In genomic region chr2:43065871-43066270, GRCh38 we compare ENCODE assay signal across 21 cellular contexts.
DNase-seq lines count a peak whose midpoint lies in the region; ATAC-seq and TF ChIP-seq lines count a peak whose summit lies in the region.
"Had no signal": no experiment of that assay in that cellular context is flagged by ENCODE, and none has a peak within 500 bp of the region (broad histone marks: within the 10 kb centered on the region; RNA-seq: fewer than 3 reads in every experiment).

No MANE protein-coding gene starts in this region.

- H3K36me3 Mint-ChIP-seq in MCF 10A (ENCODE audit: insufficient read depth, unreplicated experiment) (no peaks in the 10 kb centered on the region), neural crest cell (ENCODE audit: low read depth) (peaks cover 8% of the 10 kb centered on the region)
- H3K36me3 Mint-ChIP-seq in activated T-helper 2 cell treated with anti-CD3 and anti-CD28 coated beads, Interferon-gamma antibody, Interleukin-2, Interleukin-4, amounts not matched to agents 10 μg/mL and 5 μg/mL and 100 μg/mL, durations not matched to agents 14 hours and 24 hours and 36 hours (ENCODE audit: low read depth), result peaks cover 11% of the 10 kb centered on the region
- H3K36me3 Mint-ChIP-seq: CD4-positive, CD25-positive, alpha-beta regulatory T cell had no signal

- no peaks in the 10 kb centered on the region for H3K36me3 ChIP-seq in mammary epithelial cell (ENCODE audit: insufficient read depth, low read length)
- no peaks in the 10 kb centered on the region for H3K36me3 ChIP-seq in RWPE2 (ENCODE audit: low read depth)
- H3K36me3 ChIP-seq in spleen, result no peaks in the 10 kb centered on the region
- H3K36me3 ChIP-seq: Peyer's patch had no signal

- H3K27ac Mint-ChIP-seq in MCF 10A (ENCODE audit: low read depth, unreplicated experiment) (peak overlapping the region; percentile 16), neural crest cell (ENCODE audit: unreplicated experiment) (peak overlapping the region; percentile 64)
- H3K27ac Mint-ChIP-seq in activated T-helper 2 cell treated with anti-CD3 and anti-CD28 coated beads, Interferon-gamma antibody, Interleukin-2, Interleukin-4, amounts not matched to agents 10 μg/mL and 5 μg/mL and 100 μg/mL, durations not matched to agents 14 hours and 24 hours and 36 hours, result no peak overlapping the region
- H3K27ac Mint-ChIP-seq: B cell; CD4-positive, CD25-positive, alpha-beta regulatory T cell had no signal

- peaks cover 25% of the 10 kb centered on the region for H3K4me1 Mint-ChIP-seq in MCF 10A (ENCODE audit: insufficient read depth, unreplicated experiment)
- peaks cover 41% of the 10 kb centered on the region for H3K4me1 Mint-ChIP-seq in neural crest cell
- H3K4me1 Mint-ChIP-seq in activated T-helper 2 cell treated with anti-CD3 and anti-CD28 coated beads, Interferon-gamma antibody, Interleukin-2, Interleukin-4, amounts not matched to agents 10 μg/mL and 5 μg/mL and 100 μg/mL, durations not matched to agents 14 hours and 24 hours and 36 hours (ENCODE audit: low read depth), result peaks cover under 1% of the 10 kb centered on the region
- H3K4me1 Mint-ChIP-seq: B cell had no signal

- H3K4me3 Mint-ChIP-seq in MCF 10A (ENCODE audit: unreplicated experiment) (no peak overlapping the region), neural crest cell (no peak overlapping the region)
- H3K4me3 Mint-ChIP-seq in activated T-helper 2 cell treated with anti-CD3 and anti-CD28 coated beads, Interferon-gamma antibody, Interleukin-2, Interleukin-4, amounts not matched to agents 10 μg/mL and 5 μg/mL and 100 μg/mL, durations not matched to agents 14 hours and 24 hours and 36 hours (ENCODE audit: low read depth), result no peak overlapping the region
- H3K4me3 Mint-ChIP-seq: B cell; CD4-positive, CD25-positive, alpha-beta regulatory T cell; H9 had no signal

- no peak overlapping the region for H3K4me3 ChIP-seq in mammary epithelial cell (replicated peaks in 1 of 3; ENCODE audit: insufficient read depth in 1 of 3, low read depth in 2 of 3, low read length in 3 of 3)
- no peak overlapping the region for H3K4me3 ChIP-seq in RWPE2 (ENCODE audit: severe bottlenecking)
- H3K4me3 ChIP-seq in spleen, result no peak overlapping the region
- H3K4me3 ChIP-seq: Peyer's patch had no signal

- BruUV-seq in MCF 10A (replicated peaks; lab: Mats Ljungman, UMichigan), result no TSS peak
- no TSS peak for BruUV-seq in mammary epithelial cell (replicated peaks; lab: Mats Ljungman, UMichigan)

- CTCF ChIA-PET in MCF 10A (lab: Yijun Ruan, JAX), result no interaction called here
- CTCF ChIA-PET in mammary epithelial cell (lab: Charles Lee; ENCODE audit: low non-redundant PET), result no interaction called here

- no peak overlapping the region for H2AFZ ChIP-seq in mammary epithelial cell (ENCODE audit: low read depth, low read length)

- H3K9me3 ChIP-seq in mammary epithelial cell (replicated peaks; ENCODE audit: insufficient read depth, low read length) (no peaks in the 10 kb centered on the region), RWPE2 (ENCODE audit: severe bottlenecking) (peaks cover 9% of the 10 kb centered on the region), spleen (peaks cover 0 to 10% (median 6%) of the 10 kb centered on the region in 8 donors)
- H3K9me3 ChIP-seq: Peyer's patch had no signal

- H3K9ac ChIP-seq in mammary epithelial cell (ENCODE audit: insufficient read depth, low read length), result no peak overlapping the region

- no peak for TF ChIP-seq POLR2A in spleen (IDR thresholded peaks at IDR 0.05)

- ATAC-seq in RWPE2 (ENCODE audit: low read depth), result no peak
- ATAC-seq in HG02623 (IDR thresholded peaks at IDR 0.05; ENCODE audit: unreplicated experiment), result no peak

- no peaks in the 10 kb centered on the region for H3K79me2 ChIP-seq in mammary epithelial cell (ENCODE audit: insufficient read depth, low read length)

- no peaks in the 10 kb centered on the region for H3K27me3 ChIP-seq in mammary epithelial cell (ENCODE audit: insufficient read depth, low read length)
- no peaks in the 10 kb centered on the region for H3K27me3 ChIP-seq in RWPE2 (ENCODE audit: insufficient read depth, poor library complexity, severe bottlenecking)
- no peaks in the 10 kb centered on the region for H3K27me3 ChIP-seq in spleen (replicated peaks in 1 of 7)
- H3K27me3 ChIP-seq: Peyer's patch had no signal

- DNase-seq in MCF 10A (ENCODE audit: unreplicated experiment) (no peak), mammary epithelial cell (no peak), RWPE2 (ENCODE audit: low spot score) (no peak), neural crest cell (ENCODE audit: low read depth, low spot score) (no peak), spleen (peak; percentile 41)
- no peak for DNase-seq in activated T-helper 2 cell treated with anti-CD3 and anti-CD28 coated beads, Interferon-gamma antibody, Interleukin-2, Interleukin-4, amounts not matched to agents 10 μg/mL and 5 μg/mL and 100 μg/mL, durations not matched to agents 14 hours and 24 hours and 36 hours (ENCODE audit: low spot score)
- DNase-seq in activated CD4-positive, CD25-positive, alpha-beta regulatory T cell treated with anti-CD3 and anti-CD28 coated beads, Interleukin-2, amount 50 U/mL, for 72 hours, result no peak
- DNase-seq: Caco-2; CD4-positive, CD25-positive, alpha-beta regulatory T cell; GDM1; H9; MV-4-11; NCI-H187; NCI-H2107; NCI-H510A; NCI-H748 treated with DMSO at 0.1 percent for 48 hours; NK-92 treated with Interleukin-12 subunit alpha and Interleukin-12 subunit beta, amount 100 ng/mL, for 24 hours; SHP77 had no signal

- H4K20me1 ChIP-seq in mammary epithelial cell (ENCODE audit: insufficient read depth, low read length), result no peaks in the 10 kb centered on the region

- H3K9me3 Mint-ChIP-seq in MCF 10A (ENCODE audit: unreplicated experiment) (peaks cover 17% of the 10 kb centered on the region), neural crest cell (peaks cover 9% of the 10 kb centered on the region)
- H3K9me3 Mint-ChIP-seq in activated T-helper 2 cell treated with anti-CD3 and anti-CD28 coated beads, Interferon-gamma antibody, Interleukin-2, Interleukin-4, amounts not matched to agents 10 μg/mL and 5 μg/mL and 100 μg/mL, durations not matched to agents 14 hours and 24 hours and 36 hours, result peaks cover 11% of the 10 kb centered on the region

- H3K4me1 ChIP-seq in mammary epithelial cell (ENCODE audit: insufficient read depth, low read length), result peaks cover 21% of the 10 kb centered on the region
- peaks cover 17% of the 10 kb centered on the region for H3K4me1 ChIP-seq in RWPE2 (ENCODE audit: insufficient read depth, poor library complexity, severe bottlenecking)
- H3K4me1 ChIP-seq in spleen, result peaks cover 0 to 16% (median 9%) of the 10 kb centered on the region in 6 donors

- H3K27ac ChIP-seq in mammary epithelial cell (ENCODE audit: insufficient read depth, low read depth, low read length) (no peak overlapping the region), RWPE2 (ENCODE audit: poor library complexity, severe bottlenecking) (peak overlapping the region; percentile 15), spleen (no peak overlapping the region)
- H3K27ac ChIP-seq: Peyer's patch had no signal

- POLR2A ChIA-PET in MCF 10A (lab: Yijun Ruan, JAX), result interaction anchor here (0.7 kb wide), 1 partner anchor 15 kb away, joined by 3 read pairs; no protein-coding TSS in a partner anchor

- intact Hi-C loops in MCF 10A (cut with micrococcal nuclease), result no loop called here
- intact Hi-C loops in mammary epithelial cell (cut with micrococcal nuclease), result no loop called here
- intact Hi-C loops in spleen (cut with DNase I; ENCODE audit: low total_unique reads), result no loop called here
- intact Hi-C loops in activated T-helper 2 cell treated with anti-CD3 and anti-CD28 coated beads, Interferon-gamma antibody, Interleukin-2, Interleukin-4, amounts not matched to agents 10 μg/mL and 5 μg/mL and 100 μg/mL, durations not matched to agents 14 hours and 24 hours and 36 hours (cut with micrococcal nuclease), result no loop called here

- in situ Hi-C loops in mammary epithelial cell (cut with MboI; ENCODE audit: low sequenced_read_pairs in 2 of 2), result no loop called here

- H3K27me3 Mint-ChIP-seq in MCF 10A (ENCODE audit: insufficient read depth, unreplicated experiment), result no peaks in the 10 kb centered on the region
- H3K27me3 Mint-ChIP-seq in neural crest cell (ENCODE audit: low read depth), result no peaks in the 10 kb centered on the region
- H3K27me3 Mint-ChIP-seq in activated T-helper 2 cell treated with anti-CD3 and anti-CD28 coated beads, Interferon-gamma antibody, Interleukin-2, Interleukin-4, amounts not matched to agents 10 μg/mL and 5 μg/mL and 100 μg/mL, durations not matched to agents 14 hours and 24 hours and 36 hours (ENCODE audit: low read depth), result no peaks in the 10 kb centered on the region
- H3K27me3 Mint-ChIP-seq: B cell; CD4-positive, CD25-positive, alpha-beta regulatory T cell had no signal

- dilution Hi-C loops in mammary epithelial cell (cut with HindIII; ENCODE audit: low sequenced_read_pairs), result no loop called here

- no peak overlapping the region for H3K4me2 ChIP-seq in mammary epithelial cell (ENCODE audit: insufficient read depth, low read depth, low read length)

- 97% methylated on average over 10 of the region's 10 CpGs for WGBS in mammary epithelial cell (ENCODE audit: low coverage, missing lambda C conversion rate)
- 79 to 93% (median 86%) methylated on average over 10 of the region's 10 CpGs for WGBS in spleen, 5 donors

- TF ChIP-seq CTCF in MCF 10A (IDR thresholded peaks at IDR 0.05; ENCODE audit: unreplicated experiment), result no peak
- TF ChIP-seq CTCF in mammary epithelial cell (conservative IDR thresholded peaks at IDR 0.05 in 1 of 2, IDR thresholded peaks at IDR 0.05 in 1 of 2; ENCODE audit: extremely low read depth in 1 of 2, insufficient read depth in 1 of 2, low read depth in 1 of 2, low read length in 2 of 2), result no peak
- no peak for TF ChIP-seq CTCF in RWPE2 (IDR thresholded peaks at IDR 0.05; ENCODE audit: poor library complexity, severe bottlenecking)
- no peak for TF ChIP-seq CTCF in neural crest cell (conservative IDR thresholded peaks at IDR 0.05)
- no peak for TF ChIP-seq CTCF in spleen (IDR thresholded peaks at IDR 0.05 in 8 of 11, conservative IDR thresholded peaks at IDR 0.05 in 3 of 11)
